1 cellular context compared by ENCODE assay signal in genomic region chr1:58975888-58976287, GRCh38.
TF ChIP-seq lines count a peak whose summit lies in the region.

No MANE protein-coding gene starts in this region.

TF ChIP-seq in K562, 482 proteins besides CTCF, POLR2A, EP300 and RAD21 (continued from another document):
- TF ChIP-seq ZBTB26 (CRISPR knock-in tag; IDR thresholded peaks at IDR 0.05) (no peak), THRB (CRISPR knock-in tag; conservative IDR thresholded peaks at IDR 0.05) (no peak), ZNF830 (CRISPR knock-in tag; IDR thresholded peaks at IDR 0.05) (no peak), ZKSCAN8 (CRISPR knock-in tag; IDR thresholded peaks at IDR 0.05) (no peak), NR3C1 (CRISPR knock-in tag; IDR thresholded peaks at IDR 0.05) (no peak), HDAC8 (tag; IDR thresholded peaks at IDR 0.05) (no peak), CREB3 (tag; conservative IDR thresholded peaks at IDR 0.05; ENCODE audit: low read depth) (no peak), ZKSCAN1 (IDR thresholded peaks at IDR 0.05; ENCODE audit: low read depth, low read length) (no peak), DACH1 (IDR thresholded peaks at IDR 0.05; ENCODE audit: partially characterized antibody) (no peak), CREB1 (IDR thresholded peaks at IDR 0.05) (no peak), CREB1 (CRISPR knock-in tag; IDR thresholded peaks at IDR 0.05) (no peak), TFAM (CRISPR knock-in tag; conservative IDR thresholded peaks at IDR 0.05) (no peak), CBFA2T2 (conservative IDR thresholded peaks at IDR 0.05) (peak; percentile 61; the same call in 1 of the 2 replicates), ZBTB7A (IDR thresholded peaks at IDR 0.05; ENCODE audit: borderline replicate concordance, control insufficient read depth, low read depth, low read length) (no peak), HDGF (IDR thresholded peaks at IDR 0.05) (no peak), ZNF511 (CRISPR knock-in tag; IDR thresholded peaks at IDR 0.05) (no peak), RBM17 (IDR thresholded peaks at IDR 0.05; ENCODE audit: borderline replicate concordance, low read depth, low read length) (no peak), NCOA6 (IDR thresholded peaks at IDR 0.05) (no peak), MECOM (CRISPR knock-in tag; IDR thresholded peaks at IDR 0.05) (no peak), ZNF224 (CRISPR knock-in tag; IDR thresholded peaks at IDR 0.05) (no peak), MEF2A (IDR thresholded peaks at IDR 0.05; ENCODE audit: control insufficient read depth, low read depth, low read length) (no peak), NELFE (IDR thresholded peaks at IDR 0.05; ENCODE audit: insufficient read depth, insufficient read length) (no peak), PHB (CRISPR knock-in tag; IDR thresholded peaks at IDR 0.05) (no peak), ARID1B (IDR thresholded peaks at IDR 0.05) (peak; percentile 82), CSDE1 (IDR thresholded peaks at IDR 0.05) (no peak), ATF7 (IDR thresholded peaks at IDR 0.05) (0 out of 2 replicates have a peak, but pooled peaks have one; percentile 11), FOXA3 (CRISPR knock-in tag; conservative IDR thresholded peaks at IDR 0.05 in 1 of 2, IDR thresholded peaks at IDR 0.05 in 1 of 2) (peak in 1 of 2 experiments; percentile 36; a peak in 2 of 4 replicates), CREM (IDR thresholded peaks at IDR 0.05; ENCODE audit: low read depth) (peak; percentile 46; the same call in 1 of the 2 replicates), TOE1 (IDR thresholded peaks at IDR 0.05; ENCODE audit: borderline replicate concordance) (0 out of 2 replicates have a peak, but pooled peaks have one; percentile 24), TOE1 (CRISPR knock-in tag; IDR thresholded peaks at IDR 0.05; ENCODE audit: borderline replicate concordance, low read depth) (no peak), ZBTB43 (CRISPR knock-in tag; IDR thresholded peaks at IDR 0.05) (no peak), SRSF1 (IDR thresholded peaks at IDR 0.05; ENCODE audit: low read depth, low read length) (no peak), NCOA2 (IDR thresholded peaks at IDR 0.05; ENCODE audit: partially characterized antibody in 2 of 2) (no peak), ZNF140 (CRISPR knock-in tag; IDR thresholded peaks at IDR 0.05) (no peak), NCOR1 (IDR thresholded peaks at IDR 0.05) (peak; percentile 80), SIN3A (IDR thresholded peaks at IDR 0.05; ENCODE audit: borderline replicate concordance in 2 of 2, control insufficient read depth in 1 of 2, low read depth in 2 of 2, low read length in 2 of 2) (no peak)
- TF ChIP-seq, protein P1, sequence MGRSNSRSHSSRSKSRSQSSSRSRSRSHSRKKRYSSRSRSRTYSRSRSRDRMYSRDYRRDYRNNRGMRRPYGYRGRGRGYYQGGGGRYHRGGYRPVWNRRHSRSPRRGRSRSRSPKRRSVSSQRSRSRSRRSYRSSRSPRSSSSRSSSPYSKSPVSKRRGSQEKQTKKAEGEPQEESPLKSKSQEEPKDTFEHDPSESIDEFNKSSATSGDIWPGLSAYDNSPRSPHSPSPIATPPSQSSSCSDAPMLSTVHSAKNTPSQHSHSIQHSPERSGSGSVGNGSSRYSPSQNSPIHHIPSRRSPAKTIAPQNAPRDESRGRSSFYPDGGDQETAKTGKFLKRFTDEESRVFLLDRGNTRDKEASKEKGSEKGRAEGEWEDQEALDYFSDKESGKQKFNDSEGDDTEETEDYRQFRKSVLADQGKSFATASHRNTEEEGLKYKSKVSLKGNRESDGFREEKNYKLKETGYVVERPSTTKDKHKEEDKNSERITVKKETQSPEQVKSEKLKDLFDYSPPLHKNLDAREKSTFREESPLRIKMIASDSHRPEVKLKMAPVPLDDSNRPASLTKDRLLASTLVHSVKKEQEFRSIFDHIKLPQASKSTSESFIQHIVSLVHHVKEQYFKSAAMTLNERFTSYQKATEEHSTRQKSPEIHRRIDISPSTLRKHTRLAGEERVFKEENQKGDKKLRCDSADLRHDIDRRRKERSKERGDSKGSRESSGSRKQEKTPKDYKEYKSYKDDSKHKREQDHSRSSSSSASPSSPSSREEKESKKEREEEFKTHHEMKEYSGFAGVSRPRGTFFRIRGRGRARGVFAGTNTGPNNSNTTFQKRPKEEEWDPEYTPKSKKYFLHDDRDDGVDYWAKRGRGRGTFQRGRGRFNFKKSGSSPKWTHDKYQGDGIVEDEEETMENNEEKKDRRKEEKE (IDR thresholded peaks at IDR 0.05; ENCODE audit: borderline replicate concordance in 1 of 2, control insufficient read depth in 1 of 2, low read depth in 2 of 2, low read length in 1 of 2) = no peak
TF ChIP-seq in K562: peak in this region for 33.
